In the genomic region with DNA sequence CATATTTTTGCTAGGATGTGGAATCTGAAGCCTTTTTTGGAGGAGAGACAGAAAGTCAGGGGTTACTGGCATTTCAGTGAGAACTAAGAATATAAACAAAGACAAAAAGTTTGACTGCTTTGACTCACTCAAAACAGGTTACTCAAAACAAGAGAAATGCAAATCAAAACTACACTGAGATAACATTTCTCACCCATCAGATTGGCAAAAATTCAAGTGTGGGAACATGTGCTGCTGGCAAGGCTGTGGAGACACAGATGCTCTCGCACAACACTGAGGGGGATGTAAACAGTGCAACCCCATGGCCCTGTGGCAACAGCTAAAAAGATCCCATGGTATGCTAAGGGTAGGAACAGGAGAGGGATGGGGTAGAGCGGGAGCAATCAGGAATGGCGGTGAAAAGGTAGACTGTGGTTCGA, we compare ENCODE assay signal across 9 cellular contexts.
DNase-seq lines count a peak whose midpoint lies in the region; ATAC-seq and TF ChIP-seq lines count a peak whose summit lies in the region.
"Had no signal": no experiment of that assay in that cellular context is flagged by ENCODE, and none has a peak within 500 bp of the region (broad histone marks: within the 10 kb centered on the region; RNA-seq: fewer than 3 reads in every experiment).

No MANE protein-coding gene starts in this region.

- H3K27ac ChIP-seq in stomach, result no peak overlapping the region
- H3K27ac ChIP-seq in effector memory CD4-positive, alpha-beta T cell (ENCODE audit: insufficient read depth, low read length, poor library complexity, severe bottlenecking), result no peak overlapping the region
- H3K27ac ChIP-seq: esophagus squamous epithelium had no signal

- H3K4me1 ChIP-seq in stomach (peaks cover 0 to 5% (median 2%) of the 10 kb centered on the region in 4 donors), Caco-2 (no peaks in the 10 kb centered on the region)
- H3K4me1 ChIP-seq in effector memory CD4-positive, alpha-beta T cell (ENCODE audit: control insufficient read depth, insufficient read depth, low read length, poor library complexity, severe bottlenecking), result no peaks in the 10 kb centered on the region

- no peak overlapping the region for H3K27ac Mint-ChIP-seq in naive thymus-derived CD8-positive, alpha-beta T cell
- H3K27ac Mint-ChIP-seq in Caco-2 (ENCODE audit: unreplicated experiment), result no peak overlapping the region

- H3K4me3 Mint-ChIP-seq in naive thymus-derived CD8-positive, alpha-beta T cell, result no peak overlapping the region
- H3K4me3 Mint-ChIP-seq in Caco-2 (ENCODE audit: unreplicated experiment), result no peak overlapping the region

- 76 to 89% (median 84%) methylated on average over 4 of the region's 4 CpGs for WGBS in stomach, 5 donors

- H3K4me1 Mint-ChIP-seq in naive thymus-derived CD8-positive, alpha-beta T cell, result peaks cover 0 to 12% (median 1%) of the 10 kb centered on the region in 4 donors
- peaks cover 19% of the 10 kb centered on the region for H3K4me1 Mint-ChIP-seq in Caco-2 (ENCODE audit: low read depth, unreplicated experiment)

- TF ChIP-seq CTCF in stomach (IDR thresholded peaks at IDR 0.05) (no peak), Caco-2 (IDR thresholded peaks at IDR 0.05; ENCODE audit: insufficient read depth in 1 of 2, low read depth in 1 of 2, low read length in 1 of 2, severe bottlenecking in 1 of 2, unreplicated experiment in 1 of 2) (no peak)

- ATAC-seq in GM18499 (IDR thresholded peaks at IDR 0.05; ENCODE audit: insufficient read depth, unreplicated experiment), result peak; percentile 58
- ATAC-seq in GM21390 (IDR thresholded peaks at IDR 0.05; ENCODE audit: unreplicated experiment), result peak; percentile 77
- ATAC-seq in HG03457 (IDR thresholded peaks at IDR 0.05; ENCODE audit: unreplicated experiment), result peak; percentile 49
- ATAC-seq in naive thymus-derived CD8-positive, alpha-beta T cell, result no peak

- H3K9me3 Mint-ChIP-seq in naive thymus-derived CD8-positive, alpha-beta T cell, result no peaks in the 10 kb centered on the region
- no peaks in the 10 kb centered on the region for H3K9me3 Mint-ChIP-seq in Caco-2 (ENCODE audit: unreplicated experiment)

- intact Hi-C loops in stomach (cut with DNase I; ENCODE audit: low total_unique reads), result no loop called here
- intact Hi-C loops in Caco-2 (cut with micrococcal nuclease; ENCODE audit: unreplicated experiment), result no loop called here

- CTCF ChIA-PET in Caco-2 (lab: Charles Lee), result interaction anchor here (0.5 kb wide), 1 partner anchor 190 kb away, joined by 4 read pairs; no protein-coding TSS in a partner anchor

- no peaks in the 10 kb centered on the region for H3K36me3 ChIP-seq in stomach
- no peaks in the 10 kb centered on the region for H3K36me3 ChIP-seq in effector memory CD4-positive, alpha-beta T cell (ENCODE audit: control insufficient read depth, insufficient read depth, low read length)
- no peaks in the 10 kb centered on the region; the same call in 1 of the 2 replicates for H3K36me3 ChIP-seq in Caco-2 (ENCODE audit: control insufficient read depth, insufficient read depth, low read length)
- H3K36me3 ChIP-seq: esophagus squamous epithelium had no signal

- BruUV-seq in Caco-2 (replicated peaks; lab: Mats Ljungman, UMichigan), result no TSS peak

- DNase-seq in fibroblast of peridontal ligament (ENCODE audit: extremely low read depth) (peak; percentile 35), stomach (no peak), Caco-2 (no peak)
- DNase-seq in naive thymus-derived CD8-positive, alpha-beta T cell, result no peak
- DNase-seq in effector memory CD4-positive, alpha-beta T cell, result no peak
- DNase-seq: esophagus squamous epithelium had no signal

- peaks cover 0 to 2% (median 0%) of the 10 kb centered on the region in 3 donors for H3K36me3 Mint-ChIP-seq in naive thymus-derived CD8-positive, alpha-beta T cell
- H3K36me3 Mint-ChIP-seq in Caco-2 (ENCODE audit: insufficient read depth, unreplicated experiment), result peaks cover 10% of the 10 kb centered on the region

- no peaks in the 10 kb centered on the region for H3K27me3 Mint-ChIP-seq in naive thymus-derived CD8-positive, alpha-beta T cell
- H3K27me3 Mint-ChIP-seq in Caco-2 (ENCODE audit: insufficient read depth, unreplicated experiment), result no peaks in the 10 kb centered on the region

- H3K27me3 ChIP-seq in stomach, result no peaks in the 10 kb centered on the region
- H3K27me3 ChIP-seq in effector memory CD4-positive, alpha-beta T cell (replicated peaks; ENCODE audit: control insufficient read depth, insufficient read depth, low read length, poor library complexity, severe bottlenecking), result no peaks in the 10 kb centered on the region
- H3K27me3 ChIP-seq in Caco-2 (replicated peaks; ENCODE audit: control insufficient read depth, insufficient read depth, low read length), result no peaks in the 10 kb centered on the region
- H3K27me3 ChIP-seq: esophagus squamous epithelium had no signal

- POLR2A ChIA-PET in naive thymus-derived CD8-positive, alpha-beta T cell (lab: Charles Lee), result no interaction called here
- POLR2A ChIA-PET in Caco-2 (lab: Charles Lee), result no interaction called here

- no peak overlapping the region for H3K4me3 ChIP-seq in stomach
- H3K4me3 ChIP-seq in effector memory CD4-positive, alpha-beta T cell (ENCODE audit: insufficient read depth, low read depth, low read length, poor library complexity, severe bottlenecking), result no peak overlapping the region
- no peak overlapping the region for H3K4me3 ChIP-seq in Caco-2 (ENCODE audit: low read depth, low read length)
- H3K4me3 ChIP-seq: esophagus squamous epithelium had no signal

- TF ChIP-seq EP300 in stomach (IDR thresholded peaks at IDR 0.05), result no peak

- H3K9me3 ChIP-seq in stomach, result no peaks in the 10 kb centered on the region
- no peaks in the 10 kb centered on the region for H3K9me3 ChIP-seq in effector memory CD4-positive, alpha-beta T cell (ENCODE audit: control insufficient read depth, low read length)
- no peaks in the 10 kb centered on the region for H3K9me3 ChIP-seq in Caco-2
- H3K9me3 ChIP-seq: esophagus squamous epithelium had no signal

- no peak for TF ChIP-seq POLR2A in stomach (IDR thresholded peaks at IDR 0.05)

Comparison
In these comparisons a context has a peak if more than half of its experiments do, and no peak if none do; other contexts are left out.
1. ATAC-seq: peak in GM18499 (single experiment), GM21390 (single experiment) and HG03457 (single experiment); none in naive thymus-derived CD8-positive, alpha-beta T cell (0 of 2).